ENCODE assay signal across 30 cellular contexts in genomic region chr3:172438181-172438580, GRCh38. TPM values are rescaled to one million over a fixed set of nuclear protein-coding genes. Genes with fewer than 3 reads are reported as not detected.
A peak's percentile ranks its signal among the peaks of the same experiment; 100 is the strongest.
DNase-seq lines count a peak whose midpoint lies in the region; ATAC-seq, FAIRE-seq and TF ChIP-seq lines count a peak whose summit lies in the region.
"Had no signal": no experiment of that assay in that cellular context is flagged by ENCODE, and none has a peak within 500 bp of the region (broad histone marks: within the 10 kb centered on the region; RNA-seq: fewer than 3 reads in every experiment).

No MANE protein-coding gene starts in this region.

- H3K27me3 ChIP-seq in K562 (ENCODE audit: control insufficient read depth in 2 of 2, insufficient read depth in 2 of 2, low read length in 2 of 2): peaks cover 0 to 9% of the 10 kb centered on the region in 2 experiments; a peak in 2 of 5 replicates
- H3K27me3 ChIP-seq: BLaER1 had no signal

- H4K20me1 ChIP-seq in K562 (replicated peaks; ENCODE audit: control insufficient read depth, insufficient read depth, low read length): no peaks in the 10 kb centered on the region
- H4K20me1 ChIP-seq: BLaER1 had no signal

- TF ChIP-seq RAD21 in K562 (CRISPR knock-in tag; conservative IDR thresholded peaks at IDR 0.05 in 1 of 2, IDR thresholded peaks at IDR 0.05 in 1 of 2): no peak

- BruUV-seq in K562 (replicated peaks; lab: Mats Ljungman, UMichigan): no TSS peak

- no peak for ATAC-seq in K562
- peak; percentile 16 for ATAC-seq in left colon
- no peak for ATAC-seq in HG02763 (IDR thresholded peaks at IDR 0.05; ENCODE audit: unreplicated experiment)
- ATAC-seq in HG03354 (IDR thresholded peaks at IDR 0.05; ENCODE audit: poor library complexity, severe bottlenecking, unreplicated experiment): no peak
- ATAC-seq: GM12878 had no signal

- WGBS in K562 (ENCODE audit: insufficient coverage, low coverage, missing lambda C conversion rate): 2% methylated on average over 4 of the region's 4 CpGs

- no peaks in the 10 kb centered on the region for H3K79me2 ChIP-seq in K562 (ENCODE audit: control insufficient read depth, insufficient read depth, low read length)

- H2AFZ ChIP-seq in K562 (ENCODE audit: low read depth, low read length): no peak overlapping the region

- intact Hi-C loops in K562 (cut with micrococcal nuclease): no loop called here
- intact Hi-C loops in left colon (cut with DNase I, micrococcal nuclease): no loop called here

- DNase-seq in K562 (ENCODE audit: extremely low read depth in 1 of 4, low spot score in 3 of 4) (no peak), left colon (no peak), T-helper 1 cell (no peak)
- DNase-seq: 8988T; ACHN; BE2C; C1 segment of cervical spinal cord; CD4-positive, alpha-beta memory T cell; CD4-positive, CD25-positive, alpha-beta regulatory T cell; CD8-positive, alpha-beta memory T cell; COR-L47; DMS 273 treated with DMSO at 0.1 percent for 48 hours; DMS153; DMS53; DMS79; DND-41; EL; GDM1 had no signal

- no peaks in the 10 kb centered on the region for H3K9me3 ChIP-seq in K562 (replicated peaks; ENCODE audit: control insufficient read depth, insufficient read depth, low read depth, low read length)
- H3K9me3 ChIP-seq: BE2C had no signal

- CTCF ChIA-PET in K562 (lab: Yijun Ruan, JAX; ENCODE audit: low intra/inter-chr PET ratio): no interaction called here

- FAIRE-seq in K562 (lab: Jason Lieb, UNC): no peak
- FAIRE-seq: A204.1, GM12878, GM12892, GM18507 had no signal

- H3K36me3 ChIP-seq in K562 (ENCODE audit: control insufficient read depth, insufficient read depth, low read length): no peaks in the 10 kb centered on the region
- H3K36me3 ChIP-seq: BE2C, BLaER1 had no signal

- POLR2A ChIA-PET in K562 (lab: Yijun Ruan, JAX): no interaction called here

- H3K9ac ChIP-seq in K562 (ENCODE audit: insufficient read depth in 1 of 2, low read depth in 2 of 2, low read length in 2 of 2): no peak overlapping the region
- H3K9ac ChIP-seq: BLaER1 had no signal

- no peak overlapping the region for H3K4me3 ChIP-seq in K562
- H3K4me3 ChIP-seq: BLaER1, GM12878 had no signal

- no peaks in the 10 kb centered on the region for H3K9me1 ChIP-seq in K562 (ENCODE audit: control insufficient read depth, insufficient read depth, low read length)

- in situ Hi-C loops in K562 (cut with MboI): no loop called here

- no peak for TF ChIP-seq EP300 in K562 (IDR thresholded peaks at IDR 0.05; ENCODE audit: low read length)

- H3K27ac ChIP-seq in K562 (ENCODE audit: extremely low read depth, low read depth, low read length): no peak overlapping the region
- H3K27ac ChIP-seq: BLaER1 had no signal

- TF ChIP-seq POLR2A in K562 (conservative IDR thresholded peaks at IDR 0.05): no peak

- H3K4me1 ChIP-seq in K562 (replicated peaks in 1 of 2; ENCODE audit: control insufficient read depth in 2 of 2, insufficient read depth in 2 of 2, low read length in 2 of 2): no peaks in the 10 kb centered on the region
- H3K4me1 ChIP-seq: BE2C, BLaER1 had no signal

- no peak for TF ChIP-seq CTCF in K562 (IDR thresholded peaks at IDR 0.05 in 2 of 3, conservative IDR thresholded peaks at IDR 0.05 in 1 of 3; ENCODE audit: insufficient read depth in 2 of 3, low read depth in 1 of 3, low read length in 3 of 3)

- no peak overlapping the region for H3K4me2 ChIP-seq in K562 (ENCODE audit: insufficient read depth, low read length)
- H3K4me2 ChIP-seq: BLaER1 had no signal

TF ChIP-seq in K562, 482 proteins besides CTCF, POLR2A, EP300 and RAD21:
- TF ChIP-seq HDAC3 (IDR thresholded peaks at IDR 0.05; ENCODE audit: borderline replicate concordance, partially characterized antibody) (no peak), BCLAF1 (IDR thresholded peaks at IDR 0.05; ENCODE audit: borderline replicate concordance in 1 of 2, control insufficient read depth in 1 of 2, low read depth in 2 of 2, low read length in 1 of 2) (no peak), PBX2 (CRISPR knock-in tag; IDR thresholded peaks at IDR 0.05; ENCODE audit: low read depth) (no peak), PBX2 (tag; conservative IDR thresholded peaks at IDR 0.05; ENCODE audit: low read depth) (peak; percentile 36; the same call in 1 of the 2 replicates)

RNA-seq across cellular contexts. Expression of gene GHSR, which starts 10.1 kb away (rescaled TPM):
- total RNA-seq in K562 (2011; cell fraction: chromatin; rRNA removed; ENCODE audit: low replicate concordance): not detected in 2 replicates
- total RNA-seq in K562 (2011; cell fraction: nucleolus; rRNA removed): not detected in 2 replicates
- total RNA-seq in K562 (2011; cell fraction: nucleoplasm; rRNA removed): not detected in 2 replicates
- total RNA-seq in K562 (2014; rRNA removed) (not detected in 2 replicates), K562 (2014; rRNA removed; fragmentation: Illumina TruSeq; extraction: Trizol) (not detected in 2 replicates), K562 (2015; rRNA removed; fragmentation: Illumina TruSeq; extraction: Trizol) (not detected in 2 replicates), K562 (2021) (not detected in 2 replicates), left colon (not detected)
- polyA plus RNA-seq in K562 (2011; rRNA removed) (not detected in 2 replicates), K562 (2014; fragmentation: Illumina TruSeq; extraction: Trizol) (not detected in 2 replicates), K562 (2014; fragmentation: Nextera tagmentation; extraction: Ambion mirVana) (not detected), K562 (2014; rRNA removed) (not detected in 2 replicates)
- not detected in 2 replicates for polyA plus RNA-seq in K562 (2011; cell fraction: cytosol; rRNA removed)
- polyA plus RNA-seq in K562 (2011; cell fraction: nucleus; rRNA removed): not detected in 2 replicates
- not detected in 2 replicates for polyA plus RNA-seq in K562 (2012)
- polyA minus RNA-seq in K562 (2011; rRNA and poly(A)+ RNA removed): not detected in 2 replicates
- not detected in 2 replicates for polyA minus RNA-seq in K562 (2011; cell fraction: cytosol; rRNA and poly(A)+ RNA removed)
- polyA minus RNA-seq in K562 (2011; cell fraction: nucleus; rRNA and poly(A)+ RNA removed): not detected in 2 replicates
- total RNA-seq: A673; CD4-positive, alpha-beta memory T cell; CD4-positive, CD25-positive, alpha-beta regulatory T cell; CD8-positive, alpha-beta memory T cell; Daoy; G401; GM12878 had no signal
- polyA plus RNA-seq: AG04450; CD14-positive monocyte; CD4-positive, alpha-beta memory T cell; CD4-positive, CD25-positive, alpha-beta regulatory T cell; CD8-positive, alpha-beta memory T cell; GM12878 had no signal
